In the genomic region with DNA sequence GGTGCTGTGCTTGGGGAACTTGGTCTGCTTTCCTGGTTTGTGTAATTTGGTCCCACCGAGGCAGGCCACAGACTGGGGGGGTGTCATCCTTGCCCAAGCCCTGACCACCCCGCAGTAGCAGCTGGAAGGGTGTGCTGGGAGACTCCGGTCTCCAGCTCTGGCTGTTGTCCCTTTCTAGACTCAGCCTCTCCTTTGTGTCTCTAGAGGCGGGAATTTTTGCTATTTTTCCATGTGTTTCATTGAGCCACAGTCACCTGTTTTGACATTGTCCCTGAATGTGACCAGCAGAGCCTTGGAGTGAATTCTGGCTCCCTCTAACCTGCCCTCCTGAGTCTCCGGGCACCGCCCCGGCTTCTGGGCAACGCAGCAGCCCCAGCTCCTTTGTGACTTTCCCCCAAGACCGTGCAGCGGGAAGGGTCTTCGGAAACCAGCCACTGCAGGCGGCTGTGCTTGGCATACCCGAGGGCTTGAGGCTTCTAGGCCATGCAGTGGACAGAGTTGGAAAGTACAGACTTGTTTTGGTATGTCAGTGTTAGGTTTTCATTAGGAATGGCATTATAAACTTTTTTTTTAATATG, we compare ENCODE assay signal across 36 cellular contexts.
"Had no signal": no experiment of that assay in that cellular context is flagged by ENCODE, and none has a peak within 500 bp of the region (broad histone marks: within the 10 kb centered on the region; RNA-seq: fewer than 3 reads in every experiment).

No MANE protein-coding gene starts in this region.

- H3K4me3 Mint-ChIP-seq: activated CD4-positive, alpha-beta T cell treated with anti-CD3 and anti-CD28 coated beads, Interleukin-2, amount 10 ng/mL, durations not matched to agents 24 days and 14 days; activated CD8-positive, alpha-beta T cell treated with anti-CD3 and anti-CD28 coated beads, Interleukin-2, amount 10 ng/mL, durations not matched to agents 7 days and 5 days; activated naive CD4-positive, alpha-beta T cell treated with anti-CD3 and anti-CD28 coated beads, Interleukin-2, amount 50 U/mL, for 24 hours; activated naive CD8-positive, alpha-beta T cell treated with anti-CD3 and anti-CD28 coated beads, Interleukin-2, amount 10 ng/mL, durations not matched to agents 7 days and 5 days; activated T-cell treated with anti-CD3 and anti-CD28 coated beads, Interleukin-2, amount 50 U/mL, for 24 hours; central memory CD8-positive, alpha-beta T cell; T-cell had no signal

- H3K27ac Mint-ChIP-seq: activated CD4-positive, alpha-beta T cell treated with anti-CD3 and anti-CD28 coated beads, Interleukin-2, amount 10 ng/mL, durations not matched to agents 24 days and 14 days; activated CD8-positive, alpha-beta T cell treated with anti-CD3 and anti-CD28 coated beads, Interleukin-2, amount 10 ng/mL, durations not matched to agents 7 days and 5 days; activated naive CD4-positive, alpha-beta T cell treated with anti-CD3 and anti-CD28 coated beads, Interleukin-2, amount 50 U/mL, for 24 hours; activated naive CD8-positive, alpha-beta T cell treated with anti-CD3 and anti-CD28 coated beads, Interleukin-2, amount 10 ng/mL, durations not matched to agents 7 days and 5 days; activated T-cell treated with anti-CD3 and anti-CD28 coated beads, Interleukin-2, amount 50 U/mL, for 24 hours; activated T-helper 2 cell treated with anti-CD3 and anti-CD28 coated beads, Interferon-gamma antibody, Interleukin-2, Interleukin-4, amounts not matched to agents 10 μg/mL and 5 μg/mL and 100 μg/mL, durations not matched to agents 14 hours and 24 hours and 36 hours; T-cell had no signal

- H3K36me3 Mint-ChIP-seq: activated naive CD4-positive, alpha-beta T cell treated with anti-CD3 and anti-CD28 coated beads, Interleukin-2, amount 50 U/mL, for 24 hours; activated naive CD8-positive, alpha-beta T cell treated with anti-CD3 and anti-CD28 coated beads, Interleukin-2, amount 10 ng/mL, durations not matched to agents 7 days and 5 days; T-cell had no signal

- H3K4me1 Mint-ChIP-seq: activated CD4-positive, alpha-beta T cell treated with anti-CD3 and anti-CD28 coated beads, Interleukin-2, amount 10 ng/mL, durations not matched to agents 24 days and 14 days; activated naive CD4-positive, alpha-beta T cell treated with anti-CD3 and anti-CD28 coated beads, Interleukin-2, amount 50 U/mL, for 24 hours; activated naive CD8-positive, alpha-beta T cell treated with anti-CD3 and anti-CD28 coated beads, Interleukin-2, amount 10 ng/mL, durations not matched to agents 7 days and 5 days; central memory CD8-positive, alpha-beta T cell had no signal

- H3K9me3 ChIP-seq: ascending aorta, MG63, Peyer's patch had no signal

- H3K4me1 ChIP-seq: ascending aorta had no signal

- H3K27me3 ChIP-seq: MG63 had no signal

- H3K36me3 ChIP-seq: ascending aorta, cardiac muscle cell, MG63, Peyer's patch had no signal

- H3K4me3 ChIP-seq: ascending aorta, cardiac muscle cell, MG63, Peyer's patch had no signal

- H3K9me3 Mint-ChIP-seq: activated CD4-positive, alpha-beta T cell treated with anti-CD3 and anti-CD28 coated beads, Interleukin-2, amount 10 ng/mL, durations not matched to agents 24 days and 14 days; activated naive CD4-positive, alpha-beta T cell treated with anti-CD3 and anti-CD28 coated beads, Interleukin-2, amount 50 U/mL, for 24 hours; activated naive CD8-positive, alpha-beta T cell treated with anti-CD3 and anti-CD28 coated beads, Interleukin-2, amount 10 ng/mL, durations not matched to agents 7 days and 5 days; activated T-cell treated with anti-CD3 and anti-CD28 coated beads, Interleukin-2, amount 50 U/mL, for 24 hours; activated T-helper 2 cell treated with anti-CD3 and anti-CD28 coated beads, Interferon-gamma antibody, Interleukin-2, Interleukin-4, amounts not matched to agents 10 μg/mL and 5 μg/mL and 100 μg/mL, durations not matched to agents 14 hours and 24 hours and 36 hours; central memory CD8-positive, alpha-beta T cell; T-cell had no signal

- H3K27ac ChIP-seq: ascending aorta, cardiac muscle cell, Peyer's patch, VCaP had no signal

- DNase-seq: activated CD4-positive, alpha-beta T cell treated with anti-CD3 and anti-CD28 coated beads, Interleukin-2, amount 10 ng/mL, durations not matched to agents 24 days and 14 days; activated CD4-positive, alpha-beta T cell treated with anti-CD3 and anti-CD28 coated beads, Interleukin-2, amount 50 U/mL, for 48 hours; activated CD4-positive, CD25-positive, alpha-beta regulatory T cell; activated CD8-positive, alpha-beta T cell treated with anti-CD3 and anti-CD28 coated beads, Interleukin-2, amount 10 ng/mL, durations not matched to agents 7 days and 5 days; activated gamma-delta T cell; activated naive CD4-positive, alpha-beta T cell treated with Interleukin-2 at 50 U/mL for 16 hours; activated naive CD8-positive, alpha-beta T cell treated with anti-CD3 and anti-CD28 coated beads, Interleukin-2, amount 10 ng/mL, durations not matched to agents 7 days and 5 days; activated T-cell treated with anti-CD3 and anti-CD28 coated beads, Interleukin-2, amount 50 U/mL, for 24 hours; amygdala; Karpas-422; MG63; NCI-H1048; NCI-H1105 treated with DMSO at 0.1 percent for 48 hours; NCI-H1436; NCI-H1694; NCI-H1930; NCI-H2081 treated with DMSO at 0.1 percent for 48 hours; NCI-H345; NCI-H510A; NCI-H526; NCI-H748 treated with DMSO at 0.1 percent for 48 hours; NK-92 treated with Interleukin-12 subunit alpha and Interleukin-12 subunit beta, amount 100 ng/mL, for 24 hours; PC-3; Peyer's patch; RPMI8226; SIG-M5; T-cell; T-helper 2 cell; T-helper 9 cell had no signal

- ATAC-seq: activated CD8-positive, alpha-beta T cell treated with anti-CD3 and anti-CD28 coated beads, Interleukin-2, amount 10 ng/mL, durations not matched to agents 7 days and 5 days; PC-3; SK-N-SH treated with all-trans-retinoic acid at 6 μM for 48 hours; T-cell had no signal
